ENCODE assay signal across 19 cellular contexts in the genomic region with DNA sequence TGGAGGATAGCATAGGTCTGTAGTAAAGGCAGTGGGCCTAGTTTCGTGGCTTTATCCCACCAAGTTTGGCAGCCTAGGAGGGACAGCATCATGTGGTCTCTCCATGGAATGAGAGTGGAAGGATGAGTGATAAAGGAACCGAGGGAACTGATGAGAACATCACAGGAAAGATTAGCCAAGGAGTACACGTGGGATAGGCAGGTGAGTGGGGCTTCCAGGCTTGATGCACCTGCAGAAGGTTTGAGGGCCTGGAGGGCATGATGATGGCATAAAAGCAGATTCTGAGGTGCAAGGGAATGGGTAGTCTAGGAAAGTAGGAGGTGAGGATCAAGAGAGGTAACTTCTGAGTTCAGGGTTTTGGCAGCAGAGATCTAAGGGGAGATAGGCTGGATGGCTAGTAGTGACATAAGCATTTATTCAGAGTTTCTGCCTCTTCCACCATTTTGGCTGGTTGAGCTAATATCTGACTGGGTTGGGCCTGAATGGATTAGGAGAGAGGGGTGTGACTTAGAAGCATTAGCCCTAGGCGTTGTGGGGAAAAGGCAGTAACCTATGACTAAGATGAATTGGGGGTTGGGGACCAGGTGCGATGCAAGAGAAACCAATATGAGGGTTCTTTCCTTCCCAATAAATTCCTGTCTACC. TPM values are rescaled to one million over a fixed set of nuclear protein-coding genes. Genes with fewer than 3 reads are reported as not detected.
"Had no signal": no experiment of that assay in that cellular context is flagged by ENCODE, and none has a peak within 500 bp of the region (broad histone marks: within the 10 kb centered on the region; RNA-seq: fewer than 3 reads in every experiment).

No MANE protein-coding gene starts in this region.

- H3K27me3 ChIP-seq: cardiac muscle cell, vagina had no signal

- H3K9me3 Mint-ChIP-seq: activated B cell treated with CpG ODN at 0.5 μM for 24 hours; activated naive CD4-positive, alpha-beta T cell treated with anti-CD3 and anti-CD28 coated beads, Interleukin-2, amount 10 ng/mL, durations not matched to agents 7 days and 5 days; naive thymus-derived CD4-positive, alpha-beta T cell; neural crest cell; stimulated activated naive B cell treated with anti-CD40 and anti-IgM and Interleukin-4, amounts not matched to agents 10 μg/mL and 1 μg/mL and 100 μg/mL, for 72 hours had no signal

- H3K4me1 Mint-ChIP-seq: activated B cell treated with CpG ODN at 0.5 μM for 24 hours; activated naive CD4-positive, alpha-beta T cell treated with anti-CD3 and anti-CD28 coated beads, Interleukin-2, amount 10 ng/mL, durations not matched to agents 7 days and 5 days; stimulated activated naive B cell treated with anti-CD40 and anti-IgM and Interleukin-4, amounts not matched to agents 10 μg/mL and 1 μg/mL and 100 μg/mL, for 72 hours had no signal

- H3K4me3 Mint-ChIP-seq: activated B cell treated with CpG ODN at 0.5 μM for 24 hours; activated CD4-positive, alpha-beta T cell treated with anti-CD3 and anti-CD28 coated beads for 36 hours; activated naive CD4-positive, alpha-beta T cell treated with anti-CD3 and anti-CD28 coated beads, Interleukin-2, amount 10 ng/mL, durations not matched to agents 7 days and 5 days; naive thymus-derived CD4-positive, alpha-beta T cell; neural crest cell; stimulated activated naive B cell treated with anti-CD40 and anti-IgM and Interleukin-4, amounts not matched to agents 10 μg/mL and 1 μg/mL and 100 μg/mL, for 72 hours; T-helper 17 cell had no signal

- H3K36me3 Mint-ChIP-seq: activated naive CD4-positive, alpha-beta T cell treated with anti-CD3 and anti-CD28 coated beads, Interleukin-2, amount 10 ng/mL, durations not matched to agents 7 days and 5 days; naive thymus-derived CD4-positive, alpha-beta T cell; stimulated activated naive B cell treated with anti-CD40 and anti-IgM and Interleukin-4, amounts not matched to agents 10 μg/mL and 1 μg/mL and 100 μg/mL, for 72 hours had no signal

- H3K9me3 ChIP-seq: lower lobe of right lung, vagina had no signal

- H3K27me3 Mint-ChIP-seq: activated CD4-positive, alpha-beta T cell treated with anti-CD3 and anti-CD28 coated beads for 36 hours; activated naive CD4-positive, alpha-beta T cell treated with anti-CD3 and anti-CD28 coated beads, Interleukin-2, amount 10 ng/mL, durations not matched to agents 7 days and 5 days; naive thymus-derived CD4-positive, alpha-beta T cell had no signal

- H3K27ac Mint-ChIP-seq: activated B cell treated with CpG ODN at 0.5 μM for 24 hours; activated CD4-positive, alpha-beta T cell treated with anti-CD3 and anti-CD28 coated beads for 36 hours; activated naive CD4-positive, alpha-beta T cell treated with anti-CD3 and anti-CD28 coated beads, Interleukin-2, amount 10 ng/mL, durations not matched to agents 7 days and 5 days; naive thymus-derived CD4-positive, alpha-beta T cell; stimulated activated naive B cell treated with anti-CD40 and anti-IgM and Interleukin-4, amounts not matched to agents 10 μg/mL and 1 μg/mL and 100 μg/mL, for 72 hours; T-helper 17 cell had no signal

- H3K36me3 ChIP-seq: cardiac muscle cell, lower lobe of right lung, vagina had no signal

- H3K27ac ChIP-seq: cardiac muscle cell, lower lobe of right lung, vagina had no signal

- DNase-seq: activated B cell treated with CpG ODN at 0.5 μM for 24 hours; activated CD4-positive, alpha-beta T cell treated with anti-CD3 and anti-CD28 coated beads for 36 hours; activated CD4-positive, alpha-beta T cell treated with anti-CD3 and anti-CD28 coated beads, Interleukin-2, amount 50 U/mL, for 4 hours; activated naive CD4-positive, alpha-beta T cell treated with anti-CD3 and anti-CD28 coated beads, Interleukin-2, amount 10 ng/mL, durations not matched to agents 7 days and 5 days; activated T-cell treated with anti-CD3 and anti-CD28 coated beads, Interleukin-2, amount 50 U/mL, for 48 hours; amygdala; dermis blood vessel endothelial cell; effector CD8-positive, alpha-beta T cell; lower lobe of right lung; naive thymus-derived CD4-positive, alpha-beta T cell; occipital lobe; stimulated activated CD4-positive, alpha-beta T cell treated with anti-CD3 and anti-CD28 coated beads, Interleukin-2, amount 100 ng/mL, for 48 hours; stimulated activated CD8-positive, alpha-beta memory T cell treated with anti-CD3 and anti-CD28 coated beads, Interleukin-4, amount 100 ng/mL, for 48 hours; stimulated activated naive B cell treated with anti-CD40 and anti-IgM and Interleukin-4, amounts not matched to agents 10 μg/mL and 1 μg/mL and 100 μg/mL, for 72 hours; T-helper 17 cell; trophoblast cell had no signal

- H3K4me3 ChIP-seq: cardiac muscle cell, lower lobe of right lung, vagina had no signal

RNA-seq across cellular contexts. Expression of gene PTGFRN, which starts 9.1 kb away (rescaled TPM):
- total RNA-seq: activated B cell treated with CpG ODN at 0.5 μM for 24 hours had no signal
